ENCODE assay signal across 1 cellular context in genomic region chr17:38715216-38715943, GRCh38.
TF ChIP-seq lines count a peak whose summit lies in the region.

No MANE protein-coding gene starts in this region.

TF ChIP-seq in HepG2, 621 proteins besides CTCF, POLR2A, EP300 and RAD21:
- peak; percentile 61 for TF ChIP-seq POLR2G (IDR thresholded peaks at IDR 0.05; ENCODE audit: low read depth, low read length)
- TF ChIP-seq ZNF513 (CRISPR knock-in tag; conservative IDR thresholded peaks at IDR 0.05), result no peak
- no peak for TF ChIP-seq ZNF570 (CRISPR knock-in tag; IDR thresholded peaks at IDR 0.05; ENCODE audit: borderline replicate concordance)
- TF ChIP-seq ZNF3 (CRISPR knock-in tag; IDR thresholded peaks at IDR 0.05), result no peak
- peak; percentile 43 for TF ChIP-seq RBM22 (optimal IDR thresholded peaks at IDR 0.05; ENCODE audit: low read length)
- no peak for TF ChIP-seq ATF3 (CRISPR knock-in tag; IDR thresholded peaks at IDR 0.05)
- no peak for TF ChIP-seq SMYD3 (CRISPR knock-in tag; IDR thresholded peaks at IDR 0.05)
- TF ChIP-seq KLF9 (CRISPR knock-in tag; IDR thresholded peaks at IDR 0.05; ENCODE audit: low read depth), result no peak
- peak; percentile 67 for TF ChIP-seq RBFOX2 (IDR thresholded peaks at IDR 0.05; ENCODE audit: low read depth, low read length)
- no peak for TF ChIP-seq AKNA (CRISPR knock-in tag; IDR thresholded peaks at IDR 0.05; ENCODE audit: borderline replicate concordance)
- peak; percentile 62; the same call in 1 of the 2 replicates for TF ChIP-seq PAF1 (CRISPR knock-in tag; IDR thresholded peaks at IDR 0.05)
- TF ChIP-seq ELF3 (CRISPR knock-in tag; IDR thresholded peaks at IDR 0.05), result no peak
- TF ChIP-seq ZNF589 (CRISPR knock-in tag; conservative IDR thresholded peaks at IDR 0.05), result no peak
- TF ChIP-seq GZF1 (CRISPR knock-in tag; IDR thresholded peaks at IDR 0.05), result no peak
TF ChIP-seq in HepG2: peak in this region for 4.
